In genomic region chr1:203448521-203449061, GRCh38 we compare ENCODE assay signal across 13 cellular contexts. TPM values are rescaled to one million over a fixed set of nuclear protein-coding genes. Genes with fewer than 3 reads are reported as not detected.
DNase-seq lines count a peak whose midpoint lies in the region; ATAC-seq lines count a peak whose summit lies in the region.
"Had no signal": no experiment of that assay in that cellular context is flagged by ENCODE, and none has a peak within 500 bp of the region (broad histone marks: within the 10 kb centered on the region; RNA-seq: fewer than 3 reads in every experiment).

No MANE protein-coding gene starts in this region.

- H3K27ac Mint-ChIP-seq in CD8-positive, alpha-beta memory T cell, result no peak overlapping the region
- no peak overlapping the region for H3K27ac Mint-ChIP-seq in activated CD4-positive, alpha-beta memory T cell treated with anti-CD3 and anti-CD28 coated beads, Interleukin-2, amount 10 ng/mL, durations not matched to agents 7 days and 5 days

- POLR2A ChIA-PET in CD8-positive, alpha-beta memory T cell (lab: Charles Lee), result no interaction called here
- POLR2A ChIA-PET in activated CD4-positive, alpha-beta memory T cell treated with anti-CD3 and anti-CD28 coated beads, Interleukin-2, amount 10 ng/mL, durations not matched to agents 7 days and 5 days (lab: Charles Lee), result no interaction called here

- H4K12ac ChIP-seq in trophoblast cell (ENCODE audit: low read depth, low read length), result no peak overlapping the region

- no peak overlapping the region for H3K4me3 ChIP-seq in trophoblast cell (ENCODE audit: low read depth, low read length)
- H3K4me3 ChIP-seq in CD8-positive, alpha-beta memory T cell (ENCODE audit: low read length), result no peak overlapping the region

- no peak overlapping the region for H2BK12ac ChIP-seq in trophoblast cell (ENCODE audit: low read length)

- no peak overlapping the region for H2AK5ac ChIP-seq in trophoblast cell (ENCODE audit: low read length)

- H3K23ac ChIP-seq in trophoblast cell (ENCODE audit: low read length), result no peak overlapping the region

- CTCF ChIA-PET in CD8-positive, alpha-beta memory T cell (lab: Charles Lee), result no interaction called here
- CTCF ChIA-PET in activated CD4-positive, alpha-beta memory T cell treated with anti-CD3 and anti-CD28 coated beads, Interleukin-2, amount 10 ng/mL, durations not matched to agents 7 days and 5 days (lab: Charles Lee), result no interaction called here

- H3K9me3 Mint-ChIP-seq in CD8-positive, alpha-beta memory T cell, result peaks cover 0 to 2% (median 0%) of the 10 kb centered on the region in 5 donors
- no peaks in the 10 kb centered on the region for H3K9me3 Mint-ChIP-seq in activated CD4-positive, alpha-beta memory T cell treated with anti-CD3 and anti-CD28 coated beads, Interleukin-2, amount 10 ng/mL, durations not matched to agents 7 days and 5 days

- H3K27me3 ChIP-seq in trophoblast cell (ENCODE audit: insufficient read depth, low read length), result no peaks in the 10 kb centered on the region
- H3K27me3 ChIP-seq in CD8-positive, alpha-beta memory T cell (ENCODE audit: insufficient read depth, low read length, poor library complexity, severe bottlenecking), result no peaks in the 10 kb centered on the region

- H3K4me1 ChIP-seq in trophoblast cell (ENCODE audit: control insufficient read depth in 1 of 2, insufficient read depth in 2 of 2, low read length in 2 of 2), result peaks cover 8 to 11% of the 10 kb centered on the region in 2 experiments
- no peaks in the 10 kb centered on the region for H3K4me1 ChIP-seq in CD8-positive, alpha-beta memory T cell (ENCODE audit: insufficient read depth, low read length)

- no peaks in the 10 kb centered on the region for H3K4me1 Mint-ChIP-seq in CD8-positive, alpha-beta memory T cell
- no peaks in the 10 kb centered on the region for H3K4me1 Mint-ChIP-seq in activated CD4-positive, alpha-beta memory T cell treated with anti-CD3 and anti-CD28 coated beads, Interleukin-2, amount 10 ng/mL, durations not matched to agents 7 days and 5 days

- no peaks in the 10 kb centered on the region for H3K36me3 ChIP-seq in trophoblast cell (ENCODE audit: control insufficient read depth in 1 of 2, insufficient read depth in 2 of 2, low read length in 2 of 2)
- H3K36me3 ChIP-seq in CD8-positive, alpha-beta memory T cell (ENCODE audit: insufficient read depth, low read length), result no peaks in the 10 kb centered on the region

- H3K4ac ChIP-seq in trophoblast cell (ENCODE audit: low read depth, low read length), result no peak overlapping the region

- no peak overlapping the region for H2BK120ac ChIP-seq in trophoblast cell (ENCODE audit: insufficient read depth, low read length, poor library complexity)

- peaks cover 2% of the 10 kb centered on the region for H3K9me3 ChIP-seq in trophoblast cell (ENCODE audit: insufficient read depth, low read depth, low read length)
- H3K9me3 ChIP-seq in CD8-positive, alpha-beta memory T cell (ENCODE audit: low read length), result no peaks in the 10 kb centered on the region

- H3K36me3 Mint-ChIP-seq in CD8-positive, alpha-beta memory T cell, result no peaks in the 10 kb centered on the region
- H3K36me3 Mint-ChIP-seq in activated CD4-positive, alpha-beta memory T cell treated with anti-CD3 and anti-CD28 coated beads, Interleukin-2, amount 10 ng/mL, durations not matched to agents 7 days and 5 days (ENCODE audit: low read depth), result no peaks in the 10 kb centered on the region

- no peak overlapping the region for H4K8ac ChIP-seq in trophoblast cell (ENCODE audit: low read depth, low read length)

- peak overlapping the region; percentile 29 for H3K27ac ChIP-seq in trophoblast cell (ENCODE audit: low read depth, low read length)
- no peak overlapping the region for H3K27ac ChIP-seq in CD8-positive, alpha-beta memory T cell (ENCODE audit: low read depth, low read length)

- no peak overlapping the region for H2BK5ac ChIP-seq in trophoblast cell (ENCODE audit: low read depth, low read length, poor library complexity)

- H3K4me3 Mint-ChIP-seq in CD8-positive, alpha-beta memory T cell, result no peak overlapping the region
- H3K4me3 Mint-ChIP-seq in activated CD4-positive, alpha-beta memory T cell treated with anti-CD3 and anti-CD28 coated beads, Interleukin-2, amount 10 ng/mL, durations not matched to agents 7 days and 5 days, result no peak overlapping the region

- no peak overlapping the region for H4K91ac ChIP-seq in trophoblast cell (ENCODE audit: low read depth, low read length)

- intact Hi-C loops in Right ventricle myocardium superior (cut with DNase I), result no loop called here

- WGBS in trophoblast cell (ENCODE audit: extremely low coverage, insufficient coverage, insufficient read length), result no CpG with 5 or more reads among the region's 9 CpGs

- no peak overlapping the region for H3K14ac ChIP-seq in trophoblast cell (ENCODE audit: low read length)

- H3K9ac ChIP-seq in trophoblast cell (ENCODE audit: low read length), result no peak overlapping the region

- H3K79me1 ChIP-seq in trophoblast cell (ENCODE audit: low read length), result peaks cover 13% of the 10 kb centered on the region

- no peak overlapping the region for H3K4me2 ChIP-seq in trophoblast cell (ENCODE audit: low read length)

- H3K27me3 Mint-ChIP-seq in CD8-positive, alpha-beta memory T cell, result peaks cover 8 to 48% of the 10 kb centered on the region in 2 donors
- peaks cover 45% of the 10 kb centered on the region for H3K27me3 Mint-ChIP-seq in activated CD4-positive, alpha-beta memory T cell treated with anti-CD3 and anti-CD28 coated beads, Interleukin-2, amount 10 ng/mL, durations not matched to agents 7 days and 5 days

- H3K79me2 ChIP-seq in trophoblast cell (ENCODE audit: control insufficient read depth, insufficient read depth, low read length, poor library complexity), result no peaks in the 10 kb centered on the region

- ATAC-seq in Right ventricle myocardium superior (ENCODE audit: poor library complexity), result peak; percentile 45

- no peak overlapping the region for H2AFZ ChIP-seq in trophoblast cell (ENCODE audit: insufficient read depth, low read length, poor library complexity)

- DNase-seq in AG20443 (ENCODE audit: low spot score) (peak; percentile 62), NCI-H2227 treated with DMSO at 0.1 percent for 48 hours (lab: John Stamatoyannopoulos, UW) (peak; percentile 47), Right ventricle myocardium superior (peak; percentile 53), trophoblast cell (peak in 1 of 2 donors; percentile 7), DMS79 treated with DMSO at 0.1 percent for 48 hours (lab: John Stamatoyannopoulos, UW) (no peak)
- DNase-seq in CD8-positive, alpha-beta memory T cell, result no peak
- DNase-seq in activated CD4-positive, alpha-beta memory T cell treated with anti-CD3 and anti-CD28 coated beads, Interleukin-2, amount 10 ng/mL, durations not matched to agents 7 days and 5 days, result no peak
- no peak for DNase-seq in effector CD8-positive, alpha-beta T cell (lab: John Stamatoyannopoulos, UW)
- DNase-seq: activated CD8-positive, alpha-beta memory T cell treated with anti-CD3 and anti-CD28 coated beads for 24 hours; amygdala had no signal

- H3K18ac ChIP-seq in trophoblast cell (ENCODE audit: low read length), result no peak overlapping the region

RNA-seq across cellular contexts. Expression of gene PRELP, which starts 27.0 kb away (rescaled TPM):
- 22.9 TPM for total RNA-seq in Right ventricle myocardium superior
- polyA plus RNA-seq in trophoblast cell (2013), result 2.3 and 2.4 TPM in 2 replicates
- not detected for total RNA-seq in CD8-positive, alpha-beta memory T cell
- not detected for polyA plus RNA-seq in CD8-positive, alpha-beta memory T cell
- not detected for total RNA-seq in activated CD4-positive, alpha-beta memory T cell treated with anti-CD3 and anti-CD28 coated beads, Interleukin-2, amount 10 ng/mL, durations not matched to agents 7 days and 5 days
- total RNA-seq: T-helper 1 cell treated with Interleukin-12 subunit alpha and Interleukin-12 subunit beta and Interleukin-4 antibody, amounts not matched to agents 30 ng/mL and 1 ng/mL, for 36 hours had no signal

RNA-seq across cellular contexts. Expression of gene OPTC, which starts 45.4 kb away (rescaled TPM):
- not detected for total RNA-seq in Right ventricle myocardium superior
- 0.47 TPM in 2 replicates for polyA plus RNA-seq in trophoblast cell (2013)
- not detected for total RNA-seq in CD8-positive, alpha-beta memory T cell
- not detected for polyA plus RNA-seq in CD8-positive, alpha-beta memory T cell
- total RNA-seq in activated CD4-positive, alpha-beta memory T cell treated with anti-CD3 and anti-CD28 coated beads, Interleukin-2, amount 10 ng/mL, durations not matched to agents 7 days and 5 days, result not detected
- total RNA-seq: fibroblast of lung; T-helper 1 cell treated with Interleukin-12 subunit alpha and Interleukin-12 subunit beta and Interleukin-4 antibody, amounts not matched to agents 30 ng/mL and 1 ng/mL, for 36 hours; temporal lobe had no signal
- polyA plus RNA-seq: fibroblast of lung had no signal

Comparison
In these comparisons a context has a peak if more than half of its experiments do, and no peak if none do; other contexts are left out.
1. DNase-seq: peak in AG20443 (single experiment), NCI-H2227 treated with DMSO at 0.1 percent for 48 hours (single experiment) and Right ventricle myocardium superior (single experiment); none in CD8-positive, alpha-beta memory T cell (0 of 5), activated CD4-positive, alpha-beta memory T cell treated with anti-CD3 and anti-CD28 coated beads, Interleukin-2, amount 10 ng/mL, durations not matched to agents 7 days and 5 days (single experiment), effector CD8-positive, alpha-beta T cell (single experiment) and DMS79 treated with DMSO at 0.1 percent for 48 hours (single experiment).
2. RNA of gene PRELP, which starts 27.0 kb away (total RNA-seq): 22.9 TPM in Right ventricle myocardium superior (single experiment); not detected in CD8-positive, alpha-beta memory T cell and not detected in activated CD4-positive, alpha-beta memory T cell treated with anti-CD3 and anti-CD28 coated beads, Interleukin-2, amount 10 ng/mL, durations not matched to agents 7 days and 5 days; every median in the first group is over 10 times any median in the second.